9 cellular contexts compared by ENCODE assay signal in the genomic region with DNA sequence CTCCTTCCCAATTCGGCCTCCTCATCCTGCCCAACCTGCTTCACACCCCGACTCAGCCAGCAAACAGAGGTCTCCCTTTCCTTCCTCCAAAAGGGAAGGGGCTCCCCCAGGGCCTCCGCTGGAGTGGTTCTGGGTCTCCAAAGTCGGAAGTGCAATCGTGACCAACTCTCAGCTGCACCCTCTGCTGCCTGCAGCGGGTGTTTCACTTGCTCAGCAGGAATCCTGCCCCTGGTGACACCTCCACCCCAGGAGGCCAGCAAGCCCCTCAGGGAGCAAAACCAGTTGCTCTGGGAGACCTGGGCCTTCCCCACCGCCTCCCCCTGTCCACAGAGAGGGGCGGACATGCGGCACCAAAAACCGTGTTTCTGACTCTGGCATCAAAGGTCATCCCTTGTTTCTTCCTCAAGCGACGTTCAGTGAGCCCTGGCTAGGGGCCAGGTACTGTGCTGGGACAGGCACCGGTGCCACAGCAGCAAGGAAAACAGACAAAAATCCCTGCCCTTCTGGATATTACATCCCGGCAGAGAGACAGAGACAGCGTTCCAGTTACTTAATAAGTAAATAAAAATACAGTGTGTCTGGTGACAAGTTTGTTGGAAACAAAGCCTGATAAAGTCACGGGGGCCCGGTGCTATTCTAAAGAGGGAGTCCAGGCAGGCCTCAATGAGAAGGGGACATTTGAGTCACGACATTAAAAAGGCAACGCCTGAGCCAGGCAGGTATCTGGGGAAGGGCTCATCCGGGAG.
DNase-seq lines count a peak whose midpoint lies in the region; ATAC-seq and TF ChIP-seq lines count a peak whose summit lies in the region.
"Had no signal": no experiment of that assay in that cellular context is flagged by ENCODE, and none has a peak within 500 bp of the region (broad histone marks: within the 10 kb centered on the region; RNA-seq: fewer than 3 reads in every experiment).

No MANE protein-coding gene starts in this region.

- H3K4me1 ChIP-seq in OCI-LY1 (ENCODE audit: insufficient read depth, low read length, severe bottlenecking) (no peaks in the 10 kb centered on the region), esophagus (ENCODE audit: control insufficient read depth in 2 of 2, insufficient read depth in 2 of 2, low read length in 1 of 2) (peaks cover 4 to 11% of the 10 kb centered on the region in 2 donors), transverse colon (no peaks in the 10 kb centered on the region), heart right ventricle (no peaks in the 10 kb centered on the region)

- TF ChIP-seq EP300 in transverse colon (IDR thresholded peaks at IDR 0.05; ENCODE audit: low read depth): no peak

- H3F3A ChIP-seq in OCI-LY1 (ENCODE audit: insufficient read depth, low read length): no peaks in the 10 kb centered on the region

- H2AFZ ChIP-seq in OCI-LY1 (ENCODE audit: low read length): no peak overlapping the region

- DNase-seq in H7 (peak; percentile 52), transverse colon (peak; percentile 14), UCSD-AML1 (lab: John Stamatoyannopoulos, UW; ENCODE audit: unreplicated experiment) (no peak), heart right ventricle (no peak), NCI-H2196 treated with DMSO at 0.1 percent for 48 hours (lab: John Stamatoyannopoulos, UW; ENCODE audit: unreplicated experiment) (no peak)
- DNase-seq: activated naive CD8-positive, alpha-beta T cell treated with anti-CD3 and anti-CD28 coated beads, Interleukin-2, amount 10 ng/mL, durations not matched to agents 7 days and 5 days; NCI-H146 had no signal

- no peaks in the 10 kb centered on the region for H3K9me3 ChIP-seq in OCI-LY1 (ENCODE audit: low read length)
- H3K9me3 ChIP-seq in esophagus (ENCODE audit: control insufficient read depth in 2 of 2, insufficient read depth in 1 of 2, low read depth in 1 of 2, low read length in 1 of 2): no peaks in the 10 kb centered on the region
- no peaks in the 10 kb centered on the region for H3K9me3 ChIP-seq in transverse colon
- no peaks in the 10 kb centered on the region for H3K9me3 ChIP-seq in heart right ventricle

- no peak overlapping the region for H3K4me2 ChIP-seq in OCI-LY1 (ENCODE audit: low read length)

- ATAC-seq in heart right ventricle: no peak

- TF ChIP-seq POLR2A in transverse colon (IDR thresholded peaks at IDR 0.05): no peak

- no peaks in the 10 kb centered on the region for H3K27me3 ChIP-seq in H7 (ENCODE audit: control insufficient read depth, insufficient read depth, low read length)
- 0 out of 2 replicates have a peak, but pooled peaks cover 4% of the 10 kb centered on the region for H3K27me3 ChIP-seq in OCI-LY1 (ENCODE audit: insufficient read depth, low read length)
- no peaks in the 10 kb centered on the region for H3K27me3 ChIP-seq in esophagus (ENCODE audit: control insufficient read depth in 1 of 2, insufficient read depth in 2 of 2, low read length in 2 of 2)
- no peaks in the 10 kb centered on the region for H3K27me3 ChIP-seq in transverse colon
- H3K27me3 ChIP-seq in heart right ventricle: peaks cover 0 to 28% (median 7%) of the 10 kb centered on the region in 7 donors

- in situ Hi-C loops in transverse colon (cut with MboI; ENCODE audit: low pct_ligation_motif_present in 1 of 4, low pct_unique_long_range_greater_than_20kb in 1 of 4, low sequenced_read_pairs in 3 of 4): no loop called here

- TF ChIP-seq CTCF in OCI-LY1 (IDR thresholded peaks at IDR 0.05; ENCODE audit: low read length) (peak; percentile 32), transverse colon (IDR thresholded peaks at IDR 0.05) (no peak), heart right ventricle (IDR thresholded peaks at IDR 0.05) (no peak)

- WGBS in esophagus, 2 donors: 30 to 35% methylated on average over 20 of the region's 20 CpGs
- WGBS in transverse colon (ENCODE audit: low coverage in 1 of 2), 2 donors: 21 to 31% methylated on average over 6 to 19 of the region's 20 CpGs
- WGBS in heart right ventricle, 2 donors: 37 to 46% methylated on average over 20 of the region's 20 CpGs

- intact Hi-C loops in transverse colon (cut with DNase I; ENCODE audit: low total_unique reads) (no loop called here), heart right ventricle (cut with DNase I) (loop anchor here in 1 of 10 donors (5.0 kb wide), 1 partner anchor 495 kb away; no protein-coding TSS in a partner anchor)

- H3K36me3 ChIP-seq in H7 (replicated peaks; ENCODE audit: control insufficient read depth, insufficient read depth, low read length) (no peaks in the 10 kb centered on the region), OCI-LY1 (ENCODE audit: insufficient read depth, low read length) (no peaks in the 10 kb centered on the region), esophagus (ENCODE audit: control insufficient read depth in 2 of 2, insufficient read depth in 2 of 2, low read length in 1 of 2) (no peaks in the 10 kb centered on the region), transverse colon (no peaks in the 10 kb centered on the region), heart right ventricle (no peaks in the 10 kb centered on the region)

- H3K9me2 ChIP-seq in OCI-LY1 (ENCODE audit: low read depth, low read length): no peaks in the 10 kb centered on the region

- H3K9ac ChIP-seq in OCI-LY1 (ENCODE audit: low read length): no peak overlapping the region

- H3K27ac ChIP-seq in OCI-LY1 (ENCODE audit: low read depth, low read length, poor library complexity, severe bottlenecking) (no peak overlapping the region), esophagus (ENCODE audit: low read depth in 2 of 2, low read length in 1 of 2) (peak overlapping the region; percentile 72 to 80), transverse colon (no peak overlapping the region), heart right ventricle (no peak overlapping the region)

- H3K79me2 ChIP-seq in OCI-LY1 (ENCODE audit: insufficient read depth, low read length): no peaks in the 10 kb centered on the region

- H3K4me3 ChIP-seq in H7 (ENCODE audit: insufficient read depth, low read depth, low read length) (no peak overlapping the region), OCI-LY1 (ENCODE audit: low read depth, low read length, poor library complexity, severe bottlenecking) (no peak overlapping the region), esophagus (ENCODE audit: low read depth in 1 of 2, low read length in 2 of 2) (no peak overlapping the region), transverse colon (no peak overlapping the region), heart right ventricle (no peak overlapping the region)

- no peaks in the 10 kb centered on the region for H4K20me1 ChIP-seq in OCI-LY1 (ENCODE audit: insufficient read depth, low read length)

Comparison
In these comparisons a context has a peak if more than half of its experiments do, and no peak if none do; other contexts are left out.
1. DNase-seq: peak in H7 (single experiment) and transverse colon (single experiment); none in UCSD-AML1 (single experiment), heart right ventricle (0 of 2) and NCI-H2196 treated with DMSO at 0.1 percent for 48 hours (single experiment).
2. H3K27ac ChIP-seq: peak in esophagus (2 of 2); none in OCI-LY1 (single experiment), transverse colon (0 of 4) and heart right ventricle (0 of 10).